In genomic region chr7:24576171-24577052, GRCh38 we compare ENCODE assay signal across 8 cellular contexts. TPM values are rescaled to one million over a fixed set of nuclear protein-coding genes. Genes with fewer than 3 reads are reported as not detected.
DNase-seq lines count a peak whose midpoint lies in the region; ATAC-seq, FAIRE-seq and TF ChIP-seq lines count a peak whose summit lies in the region.

No MANE protein-coding gene starts in this region.

- no peaks in the 10 kb centered on the region for H3K27me3 ChIP-seq in RWPE2 (ENCODE audit: insufficient read depth, poor library complexity, severe bottlenecking)

- H3K36me3 ChIP-seq in RWPE2 (ENCODE audit: low read depth), result no peaks in the 10 kb centered on the region

- peak; percentile 87 for FAIRE-seq in endometrium (lab: Jason Lieb, UNC)

- no peaks in the 10 kb centered on the region for H3K9me3 Mint-ChIP-seq in natural killer cell treated with Interleukin-12 subunit alpha and Interleukin-12 subunit beta and Interleukin-15 and Interleukin-18, amount 100 ng/mL, for 72 hours

- H3K27ac Mint-ChIP-seq in natural killer cell treated with Interleukin-12 subunit alpha and Interleukin-12 subunit beta and Interleukin-15 and Interleukin-18, amount 100 ng/mL, for 72 hours, result no peak overlapping the region

- H3K27me3 Mint-ChIP-seq in natural killer cell treated with Interleukin-12 subunit alpha and Interleukin-12 subunit beta and Interleukin-15 and Interleukin-18, amount 100 ng/mL, for 72 hours, result peaks cover 5 to 7% of the 10 kb centered on the region in 2 donors

- H3K4me3 ChIP-seq in LNCaP clone FGC (ENCODE audit: low read depth, low read length) (no peak overlapping the region), RWPE2 (ENCODE audit: severe bottlenecking) (no peak overlapping the region)

- TF ChIP-seq CTCF in LNCaP clone FGC (IDR thresholded peaks at IDR 0.05; ENCODE audit: control insufficient read depth, extremely low read depth, insufficient read depth) (peak; percentile 80), RWPE2 (IDR thresholded peaks at IDR 0.05; ENCODE audit: poor library complexity, severe bottlenecking) (peak; percentile 87)

- no peak overlapping the region for H3K27ac ChIP-seq in RWPE2 (ENCODE audit: poor library complexity, severe bottlenecking)

- no peaks in the 10 kb centered on the region for H3K9me3 ChIP-seq in RWPE2 (ENCODE audit: severe bottlenecking)

- ATAC-seq in GM21717 (IDR thresholded peaks at IDR 0.05; ENCODE audit: unreplicated experiment) (peak; percentile 28), RWPE2 (ENCODE audit: low read depth) (0 out of 3 replicates have a peak, but pooled peaks have one; percentile 20), HG03045 (IDR thresholded peaks at IDR 0.05; ENCODE audit: unreplicated experiment) (no peak)
- no peak for ATAC-seq in natural killer cell treated with Interleukin-12 subunit alpha and Interleukin-12 subunit beta and Interleukin-15 and Interleukin-18, amount 100 ng/mL, for 72 hours

- peaks cover 21 to 29% of the 10 kb centered on the region in 2 donors for H3K4me1 Mint-ChIP-seq in natural killer cell treated with Interleukin-12 subunit alpha and Interleukin-12 subunit beta and Interleukin-15 and Interleukin-18, amount 100 ng/mL, for 72 hours (ENCODE audit: low read depth in 2 of 2)

- peak overlapping the region; percentile 22 for H3K4me3 Mint-ChIP-seq in natural killer cell treated with Interleukin-12 subunit alpha and Interleukin-12 subunit beta and Interleukin-15 and Interleukin-18, amount 100 ng/mL, for 72 hours

- H3K4me1 ChIP-seq in RWPE2 (ENCODE audit: insufficient read depth, poor library complexity, severe bottlenecking), result peaks cover 15% of the 10 kb centered on the region

- H3K36me3 Mint-ChIP-seq in natural killer cell treated with Interleukin-12 subunit alpha and Interleukin-12 subunit beta and Interleukin-15 and Interleukin-18, amount 100 ng/mL, for 72 hours, result no peaks in the 10 kb centered on the region

- DNase-seq in DMS79 treated with DMSO at 0.1 percent for 48 hours (lab: John Stamatoyannopoulos, UW) (peak; percentile 53), DMS79 (lab: John Stamatoyannopoulos, UW) (no peak), LNCaP clone FGC (ENCODE audit: low read depth) (peak; percentile 82), RWPE2 (ENCODE audit: low spot score) (no peak)
- no peak for DNase-seq in natural killer cell treated with Interleukin-12 subunit alpha and Interleukin-12 subunit beta and Interleukin-15 and Interleukin-18, amount 100 ng/mL, for 72 hours (ENCODE audit: low spot score)

RNA-seq across cellular contexts. Expression of gene PALS2, which starts 3.2 kb away (rescaled TPM):
- 10 to 100 TPM; 12.7 to 13.7 TPM for total RNA-seq in natural killer cell treated with Interleukin-12 subunit alpha and Interleukin-12 subunit beta and Interleukin-15 and Interleukin-18, amount 100 ng/mL, for 72 hours

Comparison
In these comparisons a context has a peak if more than half of its experiments do, and no peak if none do; other contexts are left out.
1. DNase-seq: peak in DMS79 treated with DMSO at 0.1 percent for 48 hours (single experiment) and LNCaP clone FGC (single experiment); none in DMS79 (single experiment), RWPE2 (single experiment) and natural killer cell treated with Interleukin-12 subunit alpha and Interleukin-12 subunit beta and Interleukin-15 and Interleukin-18, amount 100 ng/mL, for 72 hours (single experiment).
2. ATAC-seq: peak in GM21717 (single experiment) and RWPE2 (single experiment); none in natural killer cell treated with Interleukin-12 subunit alpha and Interleukin-12 subunit beta and Interleukin-15 and Interleukin-18, amount 100 ng/mL, for 72 hours (0 of 2) and HG03045 (single experiment).